23 cellular contexts compared by ENCODE assay signal in genomic region chr2:11631462-11631861, GRCh38. TPM values are rescaled to one million over a fixed set of nuclear protein-coding genes. Genes with fewer than 3 reads are reported as not detected.
DNase-seq lines count a peak whose midpoint lies in the region; ATAC-seq and TF ChIP-seq lines count a peak whose summit lies in the region.
"Had no signal": no experiment of that assay in that cellular context is flagged by ENCODE, and none has a peak within 500 bp of the region (broad histone marks: within the 10 kb centered on the region; RNA-seq: fewer than 3 reads in every experiment).

No MANE protein-coding gene starts in this region.

- H2BK12ac ChIP-seq in trophoblast cell (ENCODE audit: low read length), result no peak overlapping the region

- H2BK5ac ChIP-seq in trophoblast cell (ENCODE audit: low read depth, low read length, poor library complexity), result no peak overlapping the region

- no peak overlapping the region for H2BK120ac ChIP-seq in trophoblast cell (ENCODE audit: insufficient read depth, low read length, poor library complexity)

- no CpG with 5 or more reads among the region's 7 CpGs for WGBS in trophoblast cell (ENCODE audit: extremely low coverage, insufficient coverage, insufficient read length)

- intact Hi-C loops in gastrocnemius medialis (cut with DNase I; ENCODE audit: low total_unique reads) (no loop called here), left ventricle myocardium superior (cut with micrococcal nuclease) (no loop called here)

- no peak overlapping the region for H3K23ac ChIP-seq in trophoblast cell (ENCODE audit: low read length)

- H4K91ac ChIP-seq in trophoblast cell (ENCODE audit: low read depth, low read length), result no peak overlapping the region

- H4K8ac ChIP-seq in trophoblast cell (ENCODE audit: low read depth, low read length), result no peak overlapping the region

- H3K27ac ChIP-seq in gastrocnemius medialis (peak overlapping the region; percentile 66 to 72 (median 70)), trophoblast cell (ENCODE audit: low read depth, low read length) (no peak overlapping the region)
- H3K27ac ChIP-seq: A549, right atrium auricular region, stomach had no signal

- H3K18ac ChIP-seq in trophoblast cell (ENCODE audit: low read length), result no peak overlapping the region

- TF ChIP-seq CTCF in fibroblast of the aortic adventitia (IDR thresholded peaks at IDR 0.05; ENCODE audit: insufficient read depth, low read length) (no peak), gastrocnemius medialis (IDR thresholded peaks at IDR 0.05 in 4 of 5, conservative IDR thresholded peaks at IDR 0.05 in 1 of 5) (no peak)

- no peaks in the 10 kb centered on the region for H3K79me1 ChIP-seq in trophoblast cell (ENCODE audit: low read length)

- H3K4me1 ChIP-seq in gastrocnemius medialis (peaks cover 15% of the 10 kb centered on the region in 2 donors), trophoblast cell (ENCODE audit: control insufficient read depth in 1 of 2, insufficient read depth in 2 of 2, low read length in 2 of 2) (no peaks in the 10 kb centered on the region)
- H3K4me1 ChIP-seq: A549, right atrium auricular region, stomach had no signal

- no peak overlapping the region for H4K12ac ChIP-seq in trophoblast cell (ENCODE audit: low read depth, low read length)

- H3K9me3 ChIP-seq in gastrocnemius medialis, result no peaks in the 10 kb centered on the region
- H3K9me3 ChIP-seq in trophoblast cell (ENCODE audit: insufficient read depth, low read depth, low read length), result peaks cover 11% of the 10 kb centered on the region

- H3K4me2 ChIP-seq in trophoblast cell (ENCODE audit: low read length), result no peak overlapping the region
- H3K4me2 ChIP-seq: A549 had no signal

- DNase-seq in SHP77 (lab: John Stamatoyannopoulos, UW) (peak; percentile 10 to 43), SHP77 treated with DMSO at 0.1 percent for 48 hours (lab: John Stamatoyannopoulos, UW) (no peak), SK-MEL-5 (ENCODE audit: low read depth, low spot score) (peak; percentile 34), fibroblast of the aortic adventitia (ENCODE audit: low read depth) (peak; percentile 33), gastrocnemius medialis (peak; percentile 16 to 52), trophoblast cell (no peak), left ventricle myocardium superior (no peak)
- DNase-seq: activated CD4-positive, alpha-beta T cell treated with anti-CD3 and anti-CD28 coated beads for 48 hours; activated naive CD4-positive, alpha-beta T cell treated with anti-CD3 and anti-CD28 coated beads, Interleukin-2, amount 50 U/mL, for 16 hours; caudate nucleus; COR-L47; dermis blood vessel endothelial cell; NCI-H1694; NCI-H82; OCI-M1; stomach had no signal

- H2AFZ ChIP-seq in trophoblast cell (ENCODE audit: insufficient read depth, low read length, poor library complexity), result no peak overlapping the region

- TF ChIP-seq POLR2A in gastrocnemius medialis (IDR thresholded peaks at IDR 0.05), result no peak

- no peak overlapping the region for H3K14ac ChIP-seq in trophoblast cell (ENCODE audit: low read length)

- peak; percentile 21 to 39 for ATAC-seq in gastrocnemius medialis
- no peak for ATAC-seq in HG03097 (IDR thresholded peaks at IDR 0.05; ENCODE audit: low FRiP score, unreplicated experiment)
- ATAC-seq in left ventricle myocardium superior, result no peak
- ATAC-seq: A549 had no signal

- H3K4me3 ChIP-seq in fibroblast of the aortic adventitia (ENCODE audit: low read depth, low read length), result no peak overlapping the region
- no peak overlapping the region for H3K4me3 ChIP-seq in gastrocnemius medialis
- no peak overlapping the region for H3K4me3 ChIP-seq in trophoblast cell (ENCODE audit: low read depth, low read length)
- H3K4me3 ChIP-seq: A549, right atrium auricular region, stomach had no signal

- H3K36me3 ChIP-seq in gastrocnemius medialis, result no peaks in the 10 kb centered on the region
- H3K36me3 ChIP-seq in trophoblast cell (ENCODE audit: control insufficient read depth in 1 of 2, insufficient read depth in 2 of 2, low read length in 2 of 2), result peaks cover 15 to 24% of the 10 kb centered on the region in 2 experiments

- no peak overlapping the region for H3K4ac ChIP-seq in trophoblast cell (ENCODE audit: low read depth, low read length)

- no peak overlapping the region for H3K9ac ChIP-seq in trophoblast cell (ENCODE audit: low read length)

- H2AK5ac ChIP-seq in trophoblast cell (ENCODE audit: low read length), result no peak overlapping the region

- in situ Hi-C loops in SK-MEL-5 (cut with HindIII; ENCODE audit: low pct_unique_long_range_greater_than_20kb, low sequenced_read_pairs), result no loop called here
- in situ Hi-C loops in gastrocnemius medialis (cut with MboI; ENCODE audit: low sequenced_read_pairs in 4 of 4), result no loop called here

- no peaks in the 10 kb centered on the region for H3K79me2 ChIP-seq in trophoblast cell (ENCODE audit: control insufficient read depth, insufficient read depth, low read length, poor library complexity)

- no peaks in the 10 kb centered on the region for H3K27me3 ChIP-seq in gastrocnemius medialis
- no peaks in the 10 kb centered on the region for H3K27me3 ChIP-seq in trophoblast cell (ENCODE audit: insufficient read depth, low read length)
- H3K27me3 ChIP-seq: right atrium auricular region, stomach had no signal

RNA-seq across cellular contexts. Expression of gene NTSR2, which starts 38.5 kb away (rescaled TPM):
- total RNA-seq in SK-MEL-5 (2014; rRNA removed; shearing (Covaris generic)), result not detected in 2 replicates
- not detected in 2 replicates for polyA plus RNA-seq in SK-MEL-5 (2015; cell fraction: cytosol; rRNA removed)
- not detected in 2 replicates for polyA plus RNA-seq in SK-MEL-5 (2015; cell fraction: nucleus; rRNA removed)
- total RNA-seq in fibroblast of the aortic adventitia (ENCODE audit: low replicate concordance) (not detected in 2 replicates), gastrocnemius medialis (under 1 TPM in 2 of 4 donors, not detected in 2; 0.62 to 0.85 TPM), left ventricle myocardium superior (not detected)
- not detected in 2 replicates for polyA plus RNA-seq in trophoblast cell (2013)
- total RNA-seq: activated T-helper 1 cell treated with anti-CD3 and anti-CD28 coated beads, Interleukin-12 subunit alpha, Interleukin-12 subunit beta, Interleukin-2, Interleukin-4 antibody, amounts not matched to agents 30 ng/mL and 10 ng/mL and 1 ng/mL, durations not matched to agents 14 hours and 24 hours and 36 hours; dermis blood vessel endothelial cell; kidney epithelial cell; right atrium auricular region; stomach; ureter had no signal
- polyA plus RNA-seq: A549, BJ, stomach had no signal

Comparison
In these comparisons a context has a peak if more than half of its experiments do, and no peak if none do; other contexts are left out.
1. DNase-seq: peak in SHP77 (2 of 2), SK-MEL-5 (single experiment), fibroblast of the aortic adventitia (single experiment) and gastrocnemius medialis (2 of 2); none in SHP77 treated with DMSO at 0.1 percent for 48 hours (single experiment), trophoblast cell (0 of 2) and left ventricle myocardium superior (single experiment).
2. ATAC-seq: peak in gastrocnemius medialis (2 of 2); none in HG03097 (single experiment) and left ventricle myocardium superior (single experiment).